ENCODE assay signal across 8 cellular contexts in genomic region chr3:32401141-32401540, GRCh38. TPM values are rescaled to one million over a fixed set of nuclear protein-coding genes. Genes with fewer than 3 reads are reported as not detected.
DNase-seq lines count a peak whose midpoint lies in the region; ATAC-seq and TF ChIP-seq lines count a peak whose summit lies in the region.

No MANE protein-coding gene starts in this region.

- H3K36me3 Mint-ChIP-seq in effector memory CD8-positive, alpha-beta T cell (ENCODE audit: insufficient read depth): no peaks in the 10 kb centered on the region
- H3K36me3 Mint-ChIP-seq in nephron progenitor cell (ENCODE audit: low read depth): peaks cover 17% of the 10 kb centered on the region

- peak overlapping the region; percentile 55; the same call in 1 of the 2 replicates for H3K9ac ChIP-seq in KMS-11

- H3K27me3 Mint-ChIP-seq in effector memory CD8-positive, alpha-beta T cell: no peaks in the 10 kb centered on the region
- peaks cover 6% of the 10 kb centered on the region for H3K27me3 Mint-ChIP-seq in nephron progenitor cell (ENCODE audit: low read depth, poor library complexity)

- peak overlapping the region; percentile 4; the same call in 1 of the 2 replicates for H2AFZ ChIP-seq in KMS-11 (ENCODE audit: low read depth)

- peak overlapping the region; percentile 96 to 97 for H3K27ac Mint-ChIP-seq in effector memory CD8-positive, alpha-beta T cell
- peak overlapping the region; percentile 80 for H3K27ac Mint-ChIP-seq in nephron progenitor cell

- peaks cover 80% of the 10 kb centered on the region for H3K79me2 ChIP-seq in KMS-11 (ENCODE audit: insufficient read depth, low read depth)

- H3K27me3 ChIP-seq in KMS-11 (ENCODE audit: insufficient read depth, low read depth): no peaks in the 10 kb centered on the region

- no peaks in the 10 kb centered on the region for H3K9me3 Mint-ChIP-seq in effector memory CD8-positive, alpha-beta T cell
- H3K9me3 Mint-ChIP-seq in nephron progenitor cell: no peaks in the 10 kb centered on the region

- peaks cover 50% of the 10 kb centered on the region for H3K4me1 ChIP-seq in KMS-11 (ENCODE audit: low read depth, poor library complexity, severe bottlenecking)

- peak overlapping the region; percentile 86 for H3K4me3 Mint-ChIP-seq in effector memory CD8-positive, alpha-beta T cell
- peak overlapping the region; percentile 73 for H3K4me3 Mint-ChIP-seq in nephron progenitor cell

- TF ChIP-seq CTCF in KMS-11 (conservative IDR thresholded peaks at IDR 0.05; ENCODE audit: low read depth, low read length) (no peak), nephron progenitor cell (IDR thresholded peaks at IDR 0.05) (no peak)

- H3K4me1 Mint-ChIP-seq in effector memory CD8-positive, alpha-beta T cell (ENCODE audit: low read depth in 2 of 2): peaks cover 29 to 71% of the 10 kb centered on the region in 2 donors
- H3K4me1 Mint-ChIP-seq in nephron progenitor cell: peaks cover 51% of the 10 kb centered on the region

- H3K27ac ChIP-seq in KMS-11: peak overlapping the region; percentile 70; the same call in 1 of the 2 replicates

- H3K4me2 ChIP-seq in KMS-11: peak overlapping the region; percentile 29; the same call in 1 of the 2 replicates

- H3K36me3 ChIP-seq in KMS-11 (ENCODE audit: insufficient read depth): no peaks in the 10 kb centered on the region

- peak; percentile 17 for ATAC-seq in GM18909 (IDR thresholded peaks at IDR 0.05; ENCODE audit: poor library complexity, unreplicated experiment)
- no peak for ATAC-seq in effector memory CD8-positive, alpha-beta T cell (replicated peaks)
- no peak for ATAC-seq in HG03025 (IDR thresholded peaks at IDR 0.05; ENCODE audit: low FRiP score, unreplicated experiment)

- DNase-seq in effector memory CD8-positive, alpha-beta T cell: no peak
- DNase-seq in nephron progenitor cell: no peak
- DNase-seq in SIG-M5 (lab: John Stamatoyannopoulos, UW): no peak
- DNase-seq in ureter (ENCODE audit: low spot score): no peak
- DNase-seq in SHP77 treated with DMSO at 0.1 percent for 48 hours (lab: John Stamatoyannopoulos, UW): no peak

- H4K20me1 ChIP-seq in KMS-11 (ENCODE audit: insufficient read depth): no peaks in the 10 kb centered on the region; the same call in 1 of the 2 replicates

- no peak overlapping the region for H3K4me3 ChIP-seq in KMS-11 (IDR thresholded peaks at IDR 0.05; ENCODE audit: insufficient read depth, low read depth, low read length)

RNA-seq across cellular contexts. Expression of gene CMTM7, which starts 9.5 kb away (rescaled TPM):
- 72.2 TPM for total RNA-seq in ureter
